ENCODE assay signal across 9 cellular contexts in genomic region chr3:157135671-157136396, GRCh38. TPM values are rescaled to one million over a fixed set of nuclear protein-coding genes. Genes with fewer than 3 reads are reported as not detected.
A peak's percentile ranks its signal among the peaks of the same experiment; 100 is the strongest.
DNase-seq lines count a peak whose midpoint lies in the region; ATAC-seq, FAIRE-seq and TF ChIP-seq lines count a peak whose summit lies in the region.
"Had no signal": no experiment of that assay in that cellular context is flagged by ENCODE, and none has a peak within 500 bp of the region (broad histone marks: within the 10 kb centered on the region; RNA-seq: fewer than 3 reads in every experiment).

No MANE protein-coding gene starts in this region.

- peaks cover 26% of the 10 kb centered on the region for H3K4me1 Mint-ChIP-seq in endodermal cell

- H3K4me2 ChIP-seq in A549, result peak overlapping the region; percentile 60

- H3K27ac ChIP-seq in A549, result peak overlapping the region; percentile 34 to 59; a peak in 5 of 6 replicates
- no peak overlapping the region for H3K27ac ChIP-seq in endodermal cell (ENCODE audit: low read depth, low read length)

- peaks cover 42% of the 10 kb centered on the region for H3K4me1 ChIP-seq in A549
- peaks cover 7% of the 10 kb centered on the region for H3K4me1 ChIP-seq in endodermal cell (ENCODE audit: control insufficient read depth, insufficient read depth, low read length)

- no peak for TF ChIP-seq EP300 in A549 (IDR thresholded peaks at IDR 0.05)
- TF ChIP-seq EP300 in Ishikawa (IDR thresholded peaks at IDR 0.05; ENCODE audit: borderline replicate concordance), result no peak; the same call in 1 of the 2 replicates

- no peaks in the 10 kb centered on the region for H3K27me3 Mint-ChIP-seq in endodermal cell (ENCODE audit: insufficient read depth)

- TF ChIP-seq RAD21 in A549 (conservative IDR thresholded peaks at IDR 0.05 in 1 of 2, IDR thresholded peaks at IDR 0.05 in 1 of 2) (peak in 1 of 2 experiments; percentile 44; a peak in 1 of 5 replicates), Ishikawa (IDR thresholded peaks at IDR 0.05; ENCODE audit: low read depth) (peak; percentile 22; the same call in 1 of the 2 replicates)

- no peak overlapping the region for H3K27ac Mint-ChIP-seq in endodermal cell

- peak; percentile 27; the same call in 1 of the 3 replicates for TF ChIP-seq CTCF in A549 (IDR thresholded peaks at IDR 0.05)
- TF ChIP-seq CTCF in endodermal cell (conservative IDR thresholded peaks at IDR 0.05), result peak; percentile 31

- WGBS in A549 (ENCODE audit: missing lambda C conversion rate), result 10% methylated on average over 5 of the region's 5 CpGs
- WGBS in endodermal cell (ENCODE audit: insufficient coverage in 1 of 2, insufficient read length in 1 of 2), 2 experiments, result 89 to 98% methylated on average over 4 to 5 of the region's 5 CpGs

- H3K4me3 ChIP-seq in A549 (no peak overlapping the region), endodermal cell (ENCODE audit: low read length) (no peak overlapping the region)

- DNase-seq in A549 (ENCODE audit: low read depth in 1 of 2, low spot score in 1 of 2), result peak; percentile 15 to 51
- no peak for DNase-seq in endodermal cell
- peak; percentile 66 for DNase-seq in myocyte (ENCODE audit: low read depth)
- no peak for DNase-seq in NCI-H1417 treated with DMSO at 0.1 percent for 48 hours (lab: John Stamatoyannopoulos, UW)
- DNase-seq: islet precursor cell had no signal

- H3K9me3 Mint-ChIP-seq in endodermal cell, result peaks cover 3% of the 10 kb centered on the region

- H3K27me3 ChIP-seq in endodermal cell (ENCODE audit: control insufficient read depth, insufficient read depth, low read length, poor library complexity, severe bottlenecking), result no peaks in the 10 kb centered on the region

- H3K9ac ChIP-seq in endodermal cell (ENCODE audit: extremely low read depth, low read length, poor library complexity, severe bottlenecking), result no peak overlapping the region

- FAIRE-seq in A549 (lab: Jason Lieb, UNC), result no peak

- H3K9me3 ChIP-seq in A549 (no peaks in the 10 kb centered on the region), endodermal cell (ENCODE audit: control insufficient read depth, low read length) (no peaks in the 10 kb centered on the region)

- H3K4me3 Mint-ChIP-seq in endodermal cell, result no peak overlapping the region

- ATAC-seq in A549 (peak; percentile 33 to 61; a peak in 4 of 6 replicates), GM19328 (IDR thresholded peaks at IDR 0.05; ENCODE audit: unreplicated experiment) (no peak), GM21825 (IDR thresholded peaks at IDR 0.05; ENCODE audit: unreplicated experiment) (no peak), GM18858 (IDR thresholded peaks at IDR 0.05; ENCODE audit: unreplicated experiment) (no peak)

- POLR2A ChIA-PET in A549 (lab: Yijun Ruan, JAX), result interaction anchor here (5.9 kb wide), 1 partner anchor 47 kb away, joined by 30 read pairs; no protein-coding TSS in a partner anchor

- H3K36me3 ChIP-seq in endodermal cell (ENCODE audit: control insufficient read depth, insufficient read depth, low read length), result peaks cover 5% of the 10 kb centered on the region

- CTCF ChIA-PET in A549 (lab: Yijun Ruan, JAX), result interaction anchor here (0.6 to 8.6 kb wide), 17 partner anchors 13 to 1330 kb away, joined by 3 to 100 read pairs (median 8); partner anchors contain the start of genes C3orf33 and TIPARP

- TF ChIP-seq POLR2A in A549 (IDR thresholded peaks at IDR 0.05; ENCODE audit: low read length), result no peak

- peaks cover 8% of the 10 kb centered on the region for H3K36me3 Mint-ChIP-seq in endodermal cell (ENCODE audit: low read depth)

TF ChIP-seq in A549, 52 proteins besides CTCF, POLR2A, EP300 and RAD21:
- TF ChIP-seq MAFK (IDR thresholded peaks at IDR 0.05; ENCODE audit: partially characterized antibody) (no peak), JUNB (IDR thresholded peaks at IDR 0.05) (peak; percentile 28; the same call in 1 of the 2 replicates), ZNF302 (CRISPR knock-in tag; IDR thresholded peaks at IDR 0.05) (no peak), FOSL2 (IDR thresholded peaks at IDR 0.05) (no peak), FOSL2 (CRISPR knock-in tag; IDR thresholded peaks at IDR 0.05) (peak; percentile 23; the same call in 1 of the 2 replicates)

TF ChIP-seq in Ishikawa, 13 proteins besides CTCF, POLR2A, EP300 and RAD21:
- TF ChIP-seq EGR1 (IDR thresholded peaks at IDR 0.05) (no peak), MAX (IDR thresholded peaks at IDR 0.05) (no peak), USF1 (IDR thresholded peaks at IDR 0.05) (no peak), ZBTB7A (IDR thresholded peaks at IDR 0.05; ENCODE audit: low read depth) (no peak), CEBPB (IDR thresholded peaks at IDR 0.05) (no peak), TCF12 (IDR thresholded peaks at IDR 0.05; ENCODE audit: low read depth) (no peak), TEAD4 (IDR thresholded peaks at IDR 0.05) (no peak), NFIC (IDR thresholded peaks at IDR 0.05) (no peak; the same call in 1 of the 2 replicates), TAF1 (IDR thresholded peaks at IDR 0.05; ENCODE audit: low read depth) (no peak), YY1 (IDR thresholded peaks at IDR 0.05; ENCODE audit: low read depth) (no peak), CREB1 (IDR thresholded peaks at IDR 0.05; ENCODE audit: low read depth) (no peak), FOXM1 (IDR thresholded peaks at IDR 0.05; ENCODE audit: borderline replicate concordance, low read depth) (no peak), REST (IDR thresholded peaks at IDR 0.05; ENCODE audit: low read depth) (no peak)
TF ChIP-seq in Ishikawa: peak in this region for 0.

RNA-seq across cellular contexts. Expression of gene CCNL1, which starts 24.1 kb away (rescaled TPM):
- polyA plus RNA-seq in A549 (2011; rRNA removed), result 130 and 170 TPM in 2 replicates
- 39.2 and 43.3 TPM in 2 replicates for polyA plus RNA-seq in A549 (2012; cell fraction: cytosol; rRNA removed)
- 258 and 267 TPM in 2 replicates for polyA plus RNA-seq in A549 (2012; cell fraction: nucleus; rRNA removed)
- 39.7 to 51.3 TPM (median 45.1 TPM) in 3 replicates for polyA plus RNA-seq in A549 (2017; fragmentation: RNase III; extraction: RNeasy Plus Mini Kit Qiagen cat#74134 plus additional on column Dnase treatment)
- polyA minus RNA-seq in A549 (2011; rRNA and poly(A)+ RNA removed), result 111 and 159 TPM in 2 replicates
- total RNA-seq in endodermal cell, result 100 to 1,000 TPM in 1 of 2 donors, 10 to 100 TPM in 1; 97.4 to 128 TPM
- 100 TPM for polyA plus RNA-seq in endodermal cell (2013, experiment 1 of 2)
- 80.9 TPM for polyA plus RNA-seq in endodermal cell (2013, experiment 2 of 2)
- 94.2 and 111 TPM in 2 replicates for total RNA-seq in myocyte
- polyA plus RNA-seq in myocyte (2012), result 31.2 TPM

Comparison
In these comparisons a context has a peak if more than half of its experiments do, and no peak if none do; other contexts are left out.
1. ATAC-seq: peak in A549 (2 of 2); none in GM19328 (single experiment), GM21825 (single experiment) and GM18858 (single experiment).
2. DNase-seq: peak in A549 (2 of 2) and myocyte (single experiment); none in endodermal cell (single experiment) and NCI-H1417 treated with DMSO at 0.1 percent for 48 hours (single experiment).